Comparison of ENCODE assay signal across 9 cellular contexts in genomic region chrX:13007519-13008188, GRCh38. TPM values are rescaled to one million over a fixed set of nuclear protein-coding genes. Genes with fewer than 3 reads are reported as not detected.
DNase-seq lines count a peak whose midpoint lies in the region; ATAC-seq, FAIRE-seq and TF ChIP-seq lines count a peak whose summit lies in the region.
"Had no signal": no experiment of that assay in that cellular context is flagged by ENCODE, and none has a peak within 500 bp of the region (broad histone marks: within the 10 kb centered on the region; RNA-seq: fewer than 3 reads in every experiment).

No MANE protein-coding gene starts in this region.

- peaks cover 76% of the 10 kb centered on the region for H3K4me1 Mint-ChIP-seq in activated T-cell treated with anti-CD3 and anti-CD28 coated beads, Interleukin-2, amount 50 U/mL, for 72 hours (ENCODE audit: low read depth)
- peaks cover 68% of the 10 kb centered on the region for H3K4me1 Mint-ChIP-seq in activated T-cell treated with anti-CD3 and anti-CD28 coated beads, Interleukin-2, amount 50 U/mL, for 24 hours (ENCODE audit: low read depth)
- peaks cover 17% of the 10 kb centered on the region for H3K4me1 Mint-ChIP-seq in mesothelial cell of epicardium
- H3K4me1 Mint-ChIP-seq in stimulated activated naive CD8-positive, alpha-beta T cell treated with anti-CD3 and anti-CD28 coated beads, Interleukin-15, amount 100 ng/mL, for 72 hours, result peaks cover 58% of the 10 kb centered on the region

- DNase-seq in activated T-cell treated with anti-CD3 and anti-CD28 coated beads, Interleukin-2, amount 50 U/mL, for 72 hours, result no peak
- DNase-seq in activated T-cell treated with anti-CD3 and anti-CD28 coated beads, Interleukin-2, amount 50 U/mL, for 24 hours, result no peak
- DNase-seq in NCI-H446 (lab: John Stamatoyannopoulos, UW), result peak; percentile 43 to 66
- peak; percentile 61 for DNase-seq in stromal cell of bone marrow (ENCODE audit: low read depth)
- DNase-seq in mesothelial cell of epicardium (ENCODE audit: low spot score in 2 of 2, unreplicated experiment in 2 of 2), result no peak
- no peak for DNase-seq in stimulated activated naive CD8-positive, alpha-beta T cell treated with anti-CD3 and anti-CD28 coated beads, Interleukin-15, amount 100 ng/mL, for 72 hours
- DNase-seq: amygdala had no signal

- H3K27ac Mint-ChIP-seq in activated T-cell treated with anti-CD3 and anti-CD28 coated beads, Interleukin-2, amount 50 U/mL, for 72 hours, result peak overlapping the region; percentile 24
- H3K27ac Mint-ChIP-seq in activated T-cell treated with anti-CD3 and anti-CD28 coated beads, Interleukin-2, amount 50 U/mL, for 24 hours, result no peak overlapping the region
- no peak overlapping the region for H3K27ac Mint-ChIP-seq in mesothelial cell of epicardium
- H3K27ac Mint-ChIP-seq in stimulated activated naive CD8-positive, alpha-beta T cell treated with anti-CD3 and anti-CD28 coated beads, Interleukin-15, amount 100 ng/mL, for 72 hours, result no peak overlapping the region

- TF ChIP-seq CTCF in mesothelial cell of epicardium (IDR thresholded peaks at IDR 0.05; ENCODE audit: unreplicated experiment), result no peak

- ATAC-seq in activated T-cell treated with anti-CD3 and anti-CD28 coated beads, Interleukin-2, amount 50 U/mL, for 72 hours (replicated peaks in 1 of 2), result no peak
- ATAC-seq in GM18873 (IDR thresholded peaks at IDR 0.05; ENCODE audit: low FRiP score, unreplicated experiment), result no peak
- ATAC-seq in stimulated activated naive CD8-positive, alpha-beta T cell treated with anti-CD3 and anti-CD28 coated beads, Interleukin-15, amount 100 ng/mL, for 72 hours, result no peak

- H3K4me3 Mint-ChIP-seq in activated T-cell treated with anti-CD3 and anti-CD28 coated beads, Interleukin-2, amount 50 U/mL, for 72 hours, result peak overlapping the region in 1 of 2 donors; percentile 46
- no peak overlapping the region for H3K4me3 Mint-ChIP-seq in activated T-cell treated with anti-CD3 and anti-CD28 coated beads, Interleukin-2, amount 50 U/mL, for 24 hours
- no peak overlapping the region for H3K4me3 Mint-ChIP-seq in mesothelial cell of epicardium
- H3K4me3 Mint-ChIP-seq in stimulated activated naive CD8-positive, alpha-beta T cell treated with anti-CD3 and anti-CD28 coated beads, Interleukin-15, amount 100 ng/mL, for 72 hours, result peak overlapping the region in 1 of 2 donors; percentile 37

- H3K9me3 Mint-ChIP-seq in activated T-cell treated with anti-CD3 and anti-CD28 coated beads, Interleukin-2, amount 50 U/mL, for 72 hours, result peaks cover 0 to 2% of the 10 kb centered on the region in 2 donors
- H3K9me3 Mint-ChIP-seq in activated T-cell treated with anti-CD3 and anti-CD28 coated beads, Interleukin-2, amount 50 U/mL, for 24 hours, result no peaks in the 10 kb centered on the region
- peaks cover 22% of the 10 kb centered on the region for H3K9me3 Mint-ChIP-seq in mesothelial cell of epicardium
- no peaks in the 10 kb centered on the region for H3K9me3 Mint-ChIP-seq in stimulated activated naive CD8-positive, alpha-beta T cell treated with anti-CD3 and anti-CD28 coated beads, Interleukin-15, amount 100 ng/mL, for 72 hours

- FAIRE-seq in colon (lab: Jason Lieb, UNC), result peak; percentile 28

- H3K36me3 Mint-ChIP-seq in activated T-cell treated with anti-CD3 and anti-CD28 coated beads, Interleukin-2, amount 50 U/mL, for 72 hours (ENCODE audit: insufficient read depth in 2 of 2), result peaks cover 0 to 4% of the 10 kb centered on the region in 2 donors
- H3K36me3 Mint-ChIP-seq in activated T-cell treated with anti-CD3 and anti-CD28 coated beads, Interleukin-2, amount 50 U/mL, for 24 hours (ENCODE audit: low read depth), result no peaks in the 10 kb centered on the region
- no peaks in the 10 kb centered on the region for H3K36me3 Mint-ChIP-seq in mesothelial cell of epicardium

- peaks cover 24% of the 10 kb centered on the region for H3K27me3 Mint-ChIP-seq in activated T-cell treated with anti-CD3 and anti-CD28 coated beads, Interleukin-2, amount 50 U/mL, for 72 hours (ENCODE audit: low read depth)
- H3K27me3 Mint-ChIP-seq in activated T-cell treated with anti-CD3 and anti-CD28 coated beads, Interleukin-2, amount 50 U/mL, for 24 hours, result peaks cover 77% of the 10 kb centered on the region
- no peaks in the 10 kb centered on the region for H3K27me3 Mint-ChIP-seq in mesothelial cell of epicardium (ENCODE audit: low read depth)
- H3K27me3 Mint-ChIP-seq in stimulated activated naive CD8-positive, alpha-beta T cell treated with anti-CD3 and anti-CD28 coated beads, Interleukin-15, amount 100 ng/mL, for 72 hours, result no peaks in the 10 kb centered on the region

RNA-seq across cellular contexts. Expression of gene TMSB4X, which starts 32.7 kb away (rescaled TPM):
- 1,000 to 10,000 TPM; 4,011 to 4,477 TPM for total RNA-seq in activated T-cell treated with anti-CD3 and anti-CD28 coated beads, Interleukin-2, amount 50 U/mL, for 72 hours
- total RNA-seq in mesothelial cell of epicardium, result 2,120 to 2,167 TPM (median 2,121 TPM) in 3 replicates

RNA-seq across cellular contexts. Expression of gene FAM9C, which starts 36.8 kb away (rescaled TPM):
- under 1 TPM in 1 of 2 donors, not detected in 1; 0.09 TPM for total RNA-seq in activated T-cell treated with anti-CD3 and anti-CD28 coated beads, Interleukin-2, amount 50 U/mL, for 72 hours
- 0.34 to 0.44 TPM (median 0.38 TPM) in 3 replicates for total RNA-seq in mesothelial cell of epicardium

Comparison
In these comparisons a context has a peak if more than half of its experiments do, and no peak if none do; other contexts are left out.
1. DNase-seq: peak in NCI-H446 (2 of 2) and stromal cell of bone marrow (single experiment); none in activated T-cell treated with anti-CD3 and anti-CD28 coated beads, Interleukin-2, amount 50 U/mL, for 72 hours (0 of 2), activated T-cell treated with anti-CD3 and anti-CD28 coated beads, Interleukin-2, amount 50 U/mL, for 24 hours (single experiment), mesothelial cell of epicardium (0 of 2) and stimulated activated naive CD8-positive, alpha-beta T cell treated with anti-CD3 and anti-CD28 coated beads, Interleukin-15, amount 100 ng/mL, for 72 hours (0 of 2).